In genomic region chr1:42847721-42848470, GRCh38 we compare ENCODE assay signal across 1 cellular context.
A peak's percentile ranks its signal among the peaks of the same experiment; 100 is the strongest.
TF ChIP-seq lines count a peak whose summit lies in the region.

No MANE protein-coding gene starts in this region.

TF ChIP-seq in HepG2, 621 proteins besides CTCF, POLR2A, EP300 and RAD21:
- TF ChIP-seq ZNF256 (CRISPR knock-in tag; conservative IDR thresholded peaks at IDR 0.05) (no peak), ZBTB40 (IDR thresholded peaks at IDR 0.05) (no peak), ZBTB40 (CRISPR knock-in tag; IDR thresholded peaks at IDR 0.05) (no peak), TP53 (CRISPR knock-in tag; conservative IDR thresholded peaks at IDR 0.05) (no peak), HNF4A (CRISPR knock-in tag; IDR thresholded peaks at IDR 0.05) (0 out of 2 replicates have a peak, but pooled peaks have one; percentile 18)
